ENCODE assay signal across 28 cellular contexts in the genomic region with DNA sequence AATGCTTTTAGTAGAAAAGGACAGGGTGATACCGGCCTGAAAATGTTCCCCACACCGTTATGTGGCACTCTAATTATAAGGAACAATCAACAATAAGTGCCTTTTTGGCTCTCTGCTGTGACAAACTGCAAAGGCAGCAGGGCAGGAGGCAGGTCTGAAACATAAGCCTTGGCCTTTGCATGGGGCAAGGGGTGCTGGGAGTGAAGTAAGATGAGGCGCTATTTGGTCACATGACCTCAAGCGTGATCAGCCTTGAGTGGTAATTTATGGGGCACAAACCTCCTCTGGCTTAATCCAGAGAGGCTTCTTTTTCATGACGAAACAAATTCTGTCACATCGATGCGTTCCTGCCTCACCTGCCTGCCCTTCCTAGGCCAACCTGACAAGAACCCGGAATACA.
"Had no signal": no experiment of that assay in that cellular context is flagged by ENCODE, and none has a peak within 500 bp of the region (broad histone marks: within the 10 kb centered on the region; RNA-seq: fewer than 3 reads in every experiment).

No MANE protein-coding gene starts in this region.

- H3K9me3 Mint-ChIP-seq: dendritic cell treated with granulocyte-macrophage colony-stimulating factor and Interleukin-4, amounts not matched to agents 40 ng/mL and 50 ng/mL, for 4 days; endodermal cell; immature natural killer cell; memory B cell; natural killer cell; neural crest cell; stimulated activated memory B cell treated with anti-CD40 and anti-IgM and Interleukin-4, amounts not matched to agents 10 μg/mL and 1 μg/mL and 100 μg/mL, for 72 hours; stimulated activated naive CD8-positive, alpha-beta T cell treated with anti-CD3 and anti-CD28 coated beads, Interleukin-15, Interleukin-2, amounts not matched to agents 100 ng/mL and 50 ng/mL, for 24 hours had no signal

- H3K36me3 Mint-ChIP-seq: natural killer cell had no signal

- H3K4me3 Mint-ChIP-seq: dendritic cell treated with granulocyte-macrophage colony-stimulating factor and Interleukin-4, amounts not matched to agents 40 ng/mL and 50 ng/mL, for 4 days; endodermal cell; immature natural killer cell; memory B cell; natural killer cell; neural crest cell; stimulated activated memory B cell treated with anti-CD40 and anti-IgM and Interleukin-4, amounts not matched to agents 10 μg/mL and 1 μg/mL and 100 μg/mL, for 72 hours; stimulated activated naive CD8-positive, alpha-beta T cell treated with anti-CD3 and anti-CD28 coated beads, Interleukin-15, Interleukin-2, amounts not matched to agents 100 ng/mL and 50 ng/mL, for 24 hours had no signal

- H3K4me1 Mint-ChIP-seq: neural crest cell had no signal

- H3K36me3 ChIP-seq: colonic mucosa, neutrophil, pancreas, right atrium auricular region, transverse colon, upper lobe of right lung, uterus had no signal

- H3K27me3 ChIP-seq: colonic mucosa, foreskin keratinocyte, neutrophil, pancreas, right atrium auricular region, spleen, suprapubic skin, transverse colon, upper lobe of right lung, uterus had no signal

- H3K27me3 Mint-ChIP-seq: dendritic cell treated with granulocyte-macrophage colony-stimulating factor and Interleukin-4, amounts not matched to agents 40 ng/mL and 50 ng/mL, for 4 days; memory B cell; stimulated activated memory B cell treated with anti-CD40 and anti-IgM and Interleukin-4, amounts not matched to agents 10 μg/mL and 1 μg/mL and 100 μg/mL, for 72 hours; stimulated activated naive CD8-positive, alpha-beta T cell treated with anti-CD3 and anti-CD28 coated beads, Interleukin-15, Interleukin-2, amounts not matched to agents 100 ng/mL and 50 ng/mL, for 24 hours had no signal

- DNase-seq: colonic mucosa; effector CD8-positive, alpha-beta T cell; endodermal cell; foreskin keratinocyte; glutamatergic neuron; hypothalamus; immature natural killer cell; islet precursor cell; natural killer cell; pancreas; spleen; stimulated activated CD4-positive, alpha-beta T cell treated with anti-CD3 and anti-CD28 coated beads, Interleukin-4, amount 100 ng/mL, for 4 hours; transverse colon; upper lobe of right lung; uterus had no signal

- H3K27ac ChIP-seq: colonic mucosa, epithelial cell of prostate, foreskin keratinocyte, neutrophil, pancreas, right atrium auricular region, spleen, suprapubic skin, transverse colon, upper lobe of right lung, uterus had no signal

- H3K27ac Mint-ChIP-seq: dendritic cell treated with granulocyte-macrophage colony-stimulating factor and Interleukin-4, amounts not matched to agents 40 ng/mL and 50 ng/mL, for 4 days; endodermal cell; immature natural killer cell; memory B cell; stimulated activated memory B cell treated with anti-CD40 and anti-IgM and Interleukin-4, amounts not matched to agents 10 μg/mL and 1 μg/mL and 100 μg/mL, for 72 hours; stimulated activated naive CD8-positive, alpha-beta T cell treated with anti-CD3 and anti-CD28 coated beads, Interleukin-15, Interleukin-2, amounts not matched to agents 100 ng/mL and 50 ng/mL, for 24 hours had no signal

- H3K4me1 ChIP-seq: foreskin keratinocyte, pancreas, spleen, upper lobe of right lung, uterus had no signal

- FAIRE-seq: pancreas had no signal

- H3K9me3 ChIP-seq: colonic mucosa, neutrophil, pancreas, right atrium auricular region, spleen, suprapubic skin, transverse colon, upper lobe of right lung, uterus had no signal

- H3K4me3 ChIP-seq: colonic mucosa, lung, pancreas, right atrium auricular region, spleen, suprapubic skin, transverse colon, upper lobe of right lung, uterus had no signal

- ATAC-seq: esophagus mucosa; foreskin keratinocyte; left lobe of liver; natural killer cell; pancreas; sciatic nerve; stimulated activated memory B cell treated with anti-CD40 and anti-IgM and Interleukin-4, amounts not matched to agents 10 μg/mL and 1 μg/mL and 100 μg/mL, for 72 hours; upper lobe of right lung had no signal
